In the genomic region with DNA sequence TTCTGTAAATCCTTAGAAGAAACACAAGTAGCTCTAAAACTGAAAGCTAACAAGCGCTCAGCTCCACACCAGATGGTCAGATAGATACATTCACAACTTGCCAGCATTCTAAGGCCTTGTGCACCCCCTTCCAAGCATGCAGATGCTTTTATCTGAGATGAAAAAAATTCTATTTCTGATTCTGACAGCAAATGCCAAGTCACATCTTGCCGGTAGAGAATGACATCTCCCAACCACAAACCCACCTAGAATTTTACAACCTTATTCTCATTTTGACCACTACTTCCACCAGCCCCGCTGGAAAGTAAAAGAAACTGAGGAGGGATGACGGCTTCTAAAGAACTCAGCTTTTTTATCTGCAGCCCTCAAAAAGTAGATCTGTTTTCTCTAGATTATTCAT, we compare ENCODE assay signal across 11 cellular contexts. TPM values are rescaled to one million over a fixed set of nuclear protein-coding genes. Genes with fewer than 3 reads are reported as not detected.
DNase-seq lines count a peak whose midpoint lies in the region; ATAC-seq and TF ChIP-seq lines count a peak whose summit lies in the region.
"Had no signal": no experiment of that assay in that cellular context is flagged by ENCODE, and none has a peak within 500 bp of the region (broad histone marks: within the 10 kb centered on the region; RNA-seq: fewer than 3 reads in every experiment).

No MANE protein-coding gene starts in this region.

- TF ChIP-seq CTCF in PC-9 (conservative IDR thresholded peaks at IDR 0.05), result no peak

- POLR2A ChIA-PET in PC-9 (lab: Charles Lee; ENCODE audit: unreplicated experiment), result no interaction called here

- ATAC-seq in HG03103 (IDR thresholded peaks at IDR 0.05; ENCODE audit: low read depth, unreplicated experiment), result peak; percentile 33
- peak; percentile 71 for ATAC-seq in stimulated activated naive CD8-positive, alpha-beta T cell treated with anti-CD3 and anti-CD28 coated beads, Interleukin-15, amount 100 ng/mL, for 72 hours

- no TSS peak for BruUV-seq in PC-9 (replicated peaks; lab: Mats Ljungman, UMichigan)

- peak; percentile 38 for DNase-seq in activated naive CD4-positive, alpha-beta T cell treated with anti-CD3 and anti-CD28 coated beads for 36 hours
- DNase-seq in activated naive CD4-positive, alpha-beta T cell treated with anti-CD3 and anti-CD28 coated beads, Interleukin-2, amount 50 U/mL, for 16 hours, result no peak
- peak in 1 of 2 donors; percentile 38 for DNase-seq in stimulated activated naive CD8-positive, alpha-beta T cell treated with anti-CD3 and anti-CD28 coated beads, Interleukin-15, amount 100 ng/mL, for 72 hours
- no peak for DNase-seq in NCI-H526 (lab: John Stamatoyannopoulos, UW)
- no peak for DNase-seq in PC-9
- DNase-seq in NCI-H510A (lab: John Stamatoyannopoulos, UW), result no peak
- DNase-seq: IMR-90, NCI-H2029, sigmoid colon had no signal

- no peaks in the 10 kb centered on the region for H3K27me3 ChIP-seq in PC-9 (ENCODE audit: insufficient read depth, low read depth)
- H3K27me3 ChIP-seq: sigmoid colon had no signal

- H3K36me3 ChIP-seq in PC-9 (ENCODE audit: low read depth), result no peaks in the 10 kb centered on the region

- CTCF ChIA-PET in activated naive CD4-positive, alpha-beta T cell treated with anti-CD3 and anti-CD28 coated beads for 36 hours (lab: Charles Lee), result interaction anchor here (1.5 kb wide), 1 partner anchor 11 kb away, joined by 3 read pairs; no protein-coding TSS in a partner anchor
- CTCF ChIA-PET in PC-9 (lab: Charles Lee), result no interaction called here

- peaks cover 24% of the 10 kb centered on the region for H3K4me1 Mint-ChIP-seq in activated naive CD4-positive, alpha-beta T cell treated with anti-CD3 and anti-CD28 coated beads for 36 hours (ENCODE audit: low read depth)
- H3K4me1 Mint-ChIP-seq in activated naive CD8-positive, alpha-beta T cell (ENCODE audit: low read depth), result peaks cover 26% of the 10 kb centered on the region
- peaks cover 42% of the 10 kb centered on the region for H3K4me1 Mint-ChIP-seq in stimulated activated naive CD8-positive, alpha-beta T cell treated with anti-CD3 and anti-CD28 coated beads, Interleukin-15, amount 100 ng/mL, for 72 hours

- no peaks in the 10 kb centered on the region for H3K9me2 ChIP-seq in PC-9 (ENCODE audit: insufficient read depth)

- intact Hi-C loops in activated naive CD4-positive, alpha-beta T cell treated with anti-CD3 and anti-CD28 coated beads for 36 hours (cut with micrococcal nuclease), result loop anchor here (1.0 kb wide), 1 partner anchor 58 kb away; no protein-coding TSS in a partner anchor
- intact Hi-C loops in PC-9 (cut with micrococcal nuclease; ENCODE audit: unreplicated experiment), result no loop called here

- no peaks in the 10 kb centered on the region for H3K27me3 Mint-ChIP-seq in activated naive CD4-positive, alpha-beta T cell treated with anti-CD3 and anti-CD28 coated beads for 36 hours (ENCODE audit: low read depth)
- H3K27me3 Mint-ChIP-seq in activated naive CD8-positive, alpha-beta T cell, result no peaks in the 10 kb centered on the region
- no peaks in the 10 kb centered on the region for H3K27me3 Mint-ChIP-seq in stimulated activated naive CD8-positive, alpha-beta T cell treated with anti-CD3 and anti-CD28 coated beads, Interleukin-15, amount 100 ng/mL, for 72 hours

- no peaks in the 10 kb centered on the region for H3K9me3 ChIP-seq in PC-9 (ENCODE audit: insufficient read depth, low read depth)
- H3K9me3 ChIP-seq: sigmoid colon had no signal

- peaks cover 7% of the 10 kb centered on the region; the same call in 1 of the 2 replicates for H3K4me1 ChIP-seq in PC-9 (replicated peaks; ENCODE audit: insufficient read depth)
- H3K4me1 ChIP-seq: sigmoid colon had no signal

- no peak overlapping the region for H3K4me3 ChIP-seq in PC-9
- H3K4me3 ChIP-seq: sigmoid colon had no signal

- peaks cover 11% of the 10 kb centered on the region for H3K36me3 Mint-ChIP-seq in activated naive CD4-positive, alpha-beta T cell treated with anti-CD3 and anti-CD28 coated beads for 36 hours (ENCODE audit: low read depth)
- peaks cover 28% of the 10 kb centered on the region for H3K36me3 Mint-ChIP-seq in activated naive CD8-positive, alpha-beta T cell

- no peak overlapping the region for H3K27ac ChIP-seq in PC-9
- H3K27ac ChIP-seq: sigmoid colon had no signal

- no peaks in the 10 kb centered on the region for H3F3A ChIP-seq in PC-9 (ENCODE audit: insufficient read depth, low read depth)

- no peak overlapping the region for H2AFZ ChIP-seq in PC-9

- H3K4me3 Mint-ChIP-seq in activated naive CD4-positive, alpha-beta T cell treated with anti-CD3 and anti-CD28 coated beads for 36 hours, result no peak overlapping the region
- peak overlapping the region; percentile 61 for H3K4me3 Mint-ChIP-seq in activated naive CD8-positive, alpha-beta T cell
- H3K4me3 Mint-ChIP-seq in stimulated activated naive CD8-positive, alpha-beta T cell treated with anti-CD3 and anti-CD28 coated beads, Interleukin-15, amount 100 ng/mL, for 72 hours, result peak overlapping the region; percentile 45 to 53

- H4K20me1 ChIP-seq in PC-9 (ENCODE audit: insufficient read depth), result no peaks in the 10 kb centered on the region

- no peak overlapping the region for H3K27ac Mint-ChIP-seq in activated naive CD4-positive, alpha-beta T cell treated with anti-CD3 and anti-CD28 coated beads for 36 hours
- peak overlapping the region; percentile 76 for H3K27ac Mint-ChIP-seq in activated naive CD8-positive, alpha-beta T cell
- no peak overlapping the region for H3K27ac Mint-ChIP-seq in stimulated activated naive CD8-positive, alpha-beta T cell treated with anti-CD3 and anti-CD28 coated beads, Interleukin-15, amount 100 ng/mL, for 72 hours

- no peaks in the 10 kb centered on the region for H3K9me3 Mint-ChIP-seq in activated naive CD4-positive, alpha-beta T cell treated with anti-CD3 and anti-CD28 coated beads for 36 hours
- no peaks in the 10 kb centered on the region for H3K9me3 Mint-ChIP-seq in activated naive CD8-positive, alpha-beta T cell (ENCODE audit: low read depth)
- no peaks in the 10 kb centered on the region for H3K9me3 Mint-ChIP-seq in stimulated activated naive CD8-positive, alpha-beta T cell treated with anti-CD3 and anti-CD28 coated beads, Interleukin-15, amount 100 ng/mL, for 72 hours

- no peak overlapping the region for H3K4me2 ChIP-seq in PC-9

- no peaks in the 10 kb centered on the region for H3K79me2 ChIP-seq in PC-9 (ENCODE audit: low read depth)

RNA-seq across cellular contexts. Expression of a gene that starts 57.7 kb away (rescaled TPM):
- 1 to 10 TPM; 3.9 to 5.0 TPM for total RNA-seq in activated naive CD4-positive, alpha-beta T cell treated with anti-CD3 and anti-CD28 coated beads for 36 hours
- 41.6 and 50.9 TPM in 2 replicates for total RNA-seq in PC-9 (2021)
